Comparison of ENCODE assay signal across 11 cellular contexts in genomic region chr11:11380340-11380739, GRCh38.
"Had no signal": no experiment of that assay in that cellular context is flagged by ENCODE, and none has a peak within 500 bp of the region (broad histone marks: within the 10 kb centered on the region; RNA-seq: fewer than 3 reads in every experiment).

No MANE protein-coding gene starts in this region.

- H3K4me1 ChIP-seq: HAP-1 had no signal

- H3K4me1 Mint-ChIP-seq: GM23338, H9 had no signal

- H2AFZ ChIP-seq: GM23248, GM23338 had no signal

- H3K4me3 ChIP-seq: GM23248, GM23338, HAP-1 had no signal

- H3K27ac Mint-ChIP-seq: GM23338, H9, HFFc6 had no signal

- ATAC-seq: GM23338, HCT116 had no signal

- H3K36me3 ChIP-seq: HAP-1 had no signal

- DNase-seq: GM23248, GOT3, H7, H9, HCEC 1CT, HFFc6 had no signal

- FAIRE-seq: H1, H54 had no signal

- H3K4me2 ChIP-seq: GM23338 had no signal

- H3K4me3 Mint-ChIP-seq: GM23338, H9, HFFc6 had no signal

- H3K27ac ChIP-seq: GM23248 had no signal

- H3K9ac ChIP-seq: GM23248 had no signal

- H3K9me3 ChIP-seq: HAP-1 had no signal

- H3K9me3 Mint-ChIP-seq: HFFc6 had no signal
